In genomic region chr1:170576980-170577379, GRCh38 we compare ENCODE assay signal across 24 cellular contexts.
"Had no signal": no experiment of that assay in that cellular context is flagged by ENCODE, and none has a peak within 500 bp of the region (broad histone marks: within the 10 kb centered on the region; RNA-seq: fewer than 3 reads in every experiment).

No MANE protein-coding gene starts in this region.

- H2AFZ ChIP-seq: hepatocyte had no signal

- H3K79me2 ChIP-seq: hepatocyte had no signal

- H3K36me3 ChIP-seq: esophagus muscularis mucosa, gastroesophageal sphincter, heart left ventricle, left lung, lower lobe of right lung had no signal

- H3K27ac ChIP-seq: coronary artery, dorsolateral prefrontal cortex, esophagus muscularis mucosa, foreskin keratinocyte, gastroesophageal sphincter, heart left ventricle, hepatocyte, left lung, lower lobe of right lung had no signal

- H3K27ac Mint-ChIP-seq: mesothelial cell of epicardium, naive B cell had no signal

- FAIRE-seq: colon, endothelial cell of umbilical vein, frontal cortex, islet of Langerhans, keratinocyte had no signal

- H3K4me2 ChIP-seq: hepatocyte had no signal

- DNase-seq: dermis blood vessel endothelial cell; dorsolateral prefrontal cortex; effector CD4-positive, alpha-beta T cell; effector memory CD4-positive, alpha-beta T cell; foreskin keratinocyte; heart left ventricle; hypothalamus; left cardiac atrium; left lung; left ventricle myocardium superior; lower lobe of right lung; mesenchymal stem cell; mucosa of descending colon; naive B cell had no signal

- H3K36me3 Mint-ChIP-seq: naive B cell had no signal

- ATAC-seq: foreskin keratinocyte, gastroesophageal sphincter, heart left ventricle, left cardiac atrium, left lung, left ventricle myocardium superior, lower lobe of right lung, mucosa of descending colon had no signal

- H3K4me3 Mint-ChIP-seq: mesothelial cell of epicardium, naive B cell had no signal

- H3K4me1 ChIP-seq: esophagus muscularis mucosa, foreskin keratinocyte, gastroesophageal sphincter, left lung, lower lobe of right lung had no signal

- H3K4me3 ChIP-seq: coronary artery, dorsolateral prefrontal cortex, esophagus muscularis mucosa, gastroesophageal sphincter, heart left ventricle, hepatocyte, left lung, lower lobe of right lung, mucosa of descending colon had no signal

- H3K27me3 ChIP-seq: dorsolateral prefrontal cortex, esophagus muscularis mucosa, foreskin keratinocyte, gastroesophageal sphincter, heart left ventricle, hepatocyte, left lung had no signal

- H3K9me3 ChIP-seq: esophagus muscularis mucosa, left lung, lower lobe of right lung, mucosa of descending colon had no signal

- H3K4me1 Mint-ChIP-seq: mesothelial cell of epicardium, naive B cell had no signal
